Comparison of ENCODE assay signal across 14 cellular contexts in genomic region chr3:149145361-149145760, GRCh38. TPM values are rescaled to one million over a fixed set of nuclear protein-coding genes. Genes with fewer than 3 reads are reported as not detected.
DNase-seq lines count a peak whose midpoint lies in the region; ATAC-seq, FAIRE-seq and TF ChIP-seq lines count a peak whose summit lies in the region.
"Had no signal": no experiment of that assay in that cellular context is flagged by ENCODE, and none has a peak within 500 bp of the region (broad histone marks: within the 10 kb centered on the region; RNA-seq: fewer than 3 reads in every experiment).

No MANE protein-coding gene starts in this region.

- no peak for DNase-seq in right lobe of liver
- DNase-seq in HepG2 (ENCODE audit: low spot score): no peak
- no peak for DNase-seq in MM.1S
- no peak for DNase-seq in K562 (ENCODE audit: extremely low read depth in 1 of 4, low spot score in 3 of 4)
- DNase-seq in upper lobe of right lung: no peak
- DNase-seq in activated gamma-delta T cell (lab: John Stamatoyannopoulos, UW): no peak
- DNase-seq: activated CD8-positive, alpha-beta memory T cell treated with anti-CD3 and anti-CD28 coated beads for 24 hours; brain microvascular endothelial cell; effector CD4-positive, alpha-beta T cell; mesenchymal stem cell; NCI-H187 treated with DMSO at 0.1 percent for 48 hours; SJCRH30 had no signal

- no peaks in the 10 kb centered on the region for H3K79me2 ChIP-seq in HepG2 (ENCODE audit: insufficient read depth, low read length)
- no peaks in the 10 kb centered on the region for H3K79me2 ChIP-seq in MM.1S (ENCODE audit: low read length)
- no peaks in the 10 kb centered on the region for H3K79me2 ChIP-seq in K562 (ENCODE audit: control insufficient read depth, insufficient read depth, low read length)

- CTCF ChIA-PET in HepG2 (lab: Yijun Ruan, JAX; ENCODE audit: low intra/inter-chr PET ratio, low total read pairs): no interaction called here
- CTCF ChIA-PET in K562 (lab: Yijun Ruan, JAX; ENCODE audit: low intra/inter-chr PET ratio): no interaction called here

- no peaks in the 10 kb centered on the region for H3K9me1 ChIP-seq in K562 (ENCODE audit: control insufficient read depth, insufficient read depth, low read length)

- H3K4me3 ChIP-seq in right lobe of liver: no peak overlapping the region
- H3K4me3 ChIP-seq in HepG2 (replicated peaks in 1 of 3; ENCODE audit: insufficient read depth in 1 of 3, low read depth in 2 of 3, low read length in 3 of 3): no peak overlapping the region
- H3K4me3 ChIP-seq in MM.1S (ENCODE audit: low read length): no peak overlapping the region
- H3K4me3 ChIP-seq in K562: no peak overlapping the region
- H3K4me3 ChIP-seq in upper lobe of right lung: no peak overlapping the region
- H3K4me3 ChIP-seq: SJCRH30 had no signal

- H4K20me1 ChIP-seq in HepG2 (ENCODE audit: insufficient read depth, low read length) (no peaks in the 10 kb centered on the region), MM.1S (ENCODE audit: insufficient read depth, low read length) (no peaks in the 10 kb centered on the region), K562 (replicated peaks; ENCODE audit: control insufficient read depth, insufficient read depth, low read length) (no peaks in the 10 kb centered on the region)

- TF ChIP-seq CTCF in right lobe of liver (IDR thresholded peaks at IDR 0.05) (no peak), HepG2 (CRISPR knock-in tag; IDR thresholded peaks at IDR 0.05) (no peak), MM.1S (IDR thresholded peaks at IDR 0.05; ENCODE audit: low read length) (no peak), K562 (IDR thresholded peaks at IDR 0.05 in 2 of 3, conservative IDR thresholded peaks at IDR 0.05 in 1 of 3; ENCODE audit: insufficient read depth in 2 of 3, low read depth in 1 of 3, low read length in 3 of 3) (no peak), upper lobe of right lung (IDR thresholded peaks at IDR 0.05) (no peak)

- TF ChIP-seq RAD21 in HepG2 (CRISPR knock-in tag; IDR thresholded peaks at IDR 0.05): no peak
- no peak for TF ChIP-seq RAD21 in K562 (CRISPR knock-in tag; conservative IDR thresholded peaks at IDR 0.05 in 1 of 2, IDR thresholded peaks at IDR 0.05 in 1 of 2)

- no peak overlapping the region for H2AFZ ChIP-seq in HepG2 (ENCODE audit: low read length)
- H2AFZ ChIP-seq in MM.1S (ENCODE audit: low read length): no peak overlapping the region
- H2AFZ ChIP-seq in K562 (ENCODE audit: low read depth, low read length): no peak overlapping the region

- ATAC-seq in right lobe of liver: peak in 3 of 4 donors; percentile 20 to 65 (median 46)
- ATAC-seq in HepG2: no peak
- no peak for ATAC-seq in K562
- peak; percentile 73 for ATAC-seq in upper lobe of right lung
- no peak for ATAC-seq in HG02798 (IDR thresholded peaks at IDR 0.05; ENCODE audit: poor library complexity, unreplicated experiment)
- no peak for ATAC-seq in GM21526 (IDR thresholded peaks at IDR 0.05; ENCODE audit: low FRiP score, unreplicated experiment)

- H3K4me1 ChIP-seq in right lobe of liver: no peaks in the 10 kb centered on the region
- no peaks in the 10 kb centered on the region for H3K4me1 ChIP-seq in HepG2 (ENCODE audit: insufficient read depth, low read length)
- H3K4me1 ChIP-seq in MM.1S (ENCODE audit: low read length): peaks cover 19% of the 10 kb centered on the region
- no peaks in the 10 kb centered on the region for H3K4me1 ChIP-seq in K562 (replicated peaks in 1 of 2; ENCODE audit: control insufficient read depth in 2 of 2, insufficient read depth in 2 of 2, low read length in 2 of 2)
- H3K4me1 ChIP-seq in upper lobe of right lung: no peaks in the 10 kb centered on the region
- H3K4me1 ChIP-seq: SJCRH30 had no signal

- no peaks in the 10 kb centered on the region for H3K9me2 ChIP-seq in MM.1S (replicated peaks; ENCODE audit: insufficient read depth, low read length)

- H3K36me3 ChIP-seq in right lobe of liver: no peaks in the 10 kb centered on the region
- H3K36me3 ChIP-seq in HepG2 (replicated peaks in 1 of 2; ENCODE audit: control insufficient read depth in 1 of 2, insufficient read depth in 2 of 2, low read length in 2 of 2): peaks cover 5 to 16% of the 10 kb centered on the region in 2 experiments; a peak in 4 of 5 replicates
- no peaks in the 10 kb centered on the region for H3K36me3 ChIP-seq in MM.1S (replicated peaks; ENCODE audit: insufficient read depth, low read length)
- peaks cover 3% of the 10 kb centered on the region; the same call in 1 of the 3 replicates for H3K36me3 ChIP-seq in K562 (ENCODE audit: control insufficient read depth, insufficient read depth, low read length)
- peaks cover 39% of the 10 kb centered on the region for H3K36me3 ChIP-seq in upper lobe of right lung
- H3K36me3 ChIP-seq: brain microvascular endothelial cell, SJCRH30 had no signal

- intact Hi-C loops in right lobe of liver (cut with DNase I): no loop called here
- intact Hi-C loops in HepG2 (cut with micrococcal nuclease; ENCODE audit: unreplicated experiment): no loop called here
- intact Hi-C loops in K562 (cut with micrococcal nuclease): no loop called here
- intact Hi-C loops in upper lobe of right lung (cut with DNase I): no loop called here

- in situ Hi-C loops in HepG2 (cut with HindIII; ENCODE audit: extremely low pct_ligation_motif_present, low pct_unique_long_range_greater_than_20kb): no loop called here
- in situ Hi-C loops in K562 (cut with MboI): no loop called here

- H3K27me3 ChIP-seq in right lobe of liver (no peaks in the 10 kb centered on the region), HepG2 (ENCODE audit: control insufficient read depth in 1 of 2, insufficient read depth in 2 of 2, low read length in 2 of 2) (no peaks in the 10 kb centered on the region), MM.1S (replicated peaks; ENCODE audit: insufficient read depth, low read length) (no peaks in the 10 kb centered on the region), K562 (ENCODE audit: control insufficient read depth in 2 of 2, insufficient read depth in 2 of 2, low read length in 2 of 2) (no peaks in the 10 kb centered on the region), upper lobe of right lung (no peaks in the 10 kb centered on the region)
- H3K27me3 ChIP-seq: brain microvascular endothelial cell, SJCRH30 had no signal

- TF ChIP-seq EP300 in HepG2 (IDR thresholded peaks at IDR 0.05; ENCODE audit: low read depth in 2 of 2, low read length in 2 of 2) (no peak), HepG2 (CRISPR knock-in tag; IDR thresholded peaks at IDR 0.05; ENCODE audit: borderline replicate concordance) (no peak), K562 (IDR thresholded peaks at IDR 0.05; ENCODE audit: low read length) (no peak)

- H3F3A ChIP-seq in MM.1S (ENCODE audit: insufficient read depth, low read length): peaks cover 12% of the 10 kb centered on the region; the same call in 1 of the 2 replicates

- no peak for FAIRE-seq in HepG2 (lab: Jason Lieb, UNC)
- FAIRE-seq in K562 (lab: Jason Lieb, UNC): peak; percentile 32

- H3K9me3 ChIP-seq in right lobe of liver: no peaks in the 10 kb centered on the region
- H3K9me3 ChIP-seq in HepG2 (ENCODE audit: low read length): no peaks in the 10 kb centered on the region
- no peaks in the 10 kb centered on the region for H3K9me3 ChIP-seq in MM.1S (replicated peaks; ENCODE audit: insufficient read depth, low read length)
- H3K9me3 ChIP-seq in K562 (replicated peaks; ENCODE audit: control insufficient read depth, insufficient read depth, low read depth, low read length): no peaks in the 10 kb centered on the region
- H3K9me3 ChIP-seq in upper lobe of right lung: no peaks in the 10 kb centered on the region
- H3K9me3 ChIP-seq: SJCRH30 had no signal

- POLR2A ChIA-PET in HepG2 (lab: Yijun Ruan, JAX) (no interaction called here), K562 (lab: Yijun Ruan, JAX) (no interaction called here)

- TF ChIP-seq POLR2A in right lobe of liver (IDR thresholded peaks at IDR 0.05) (peak; percentile 12), HepG2 (IDR thresholded peaks at IDR 0.05; ENCODE audit: insufficient read depth in 1 of 2, low read depth in 2 of 2, low read length in 2 of 2) (no peak), K562 (conservative IDR thresholded peaks at IDR 0.05) (no peak)

- no peak overlapping the region for H3K9ac ChIP-seq in HepG2 (ENCODE audit: insufficient read depth, low read depth, low read length)
- H3K9ac ChIP-seq in MM.1S (ENCODE audit: low read length): no peak overlapping the region
- no peak overlapping the region for H3K9ac ChIP-seq in K562 (ENCODE audit: insufficient read depth in 1 of 2, low read depth in 2 of 2, low read length in 2 of 2)

- WGBS in right lobe of liver (ENCODE audit: insufficient coverage, low coverage, low lambda C conversion rate, missing lambda C conversion rate): 77% methylated on average over 2 of the region's 2 CpGs
- WGBS in HepG2 (ENCODE audit: low lambda C conversion rate): 100% methylated on average over 2 of the region's 2 CpGs
- WGBS in K562 (ENCODE audit: insufficient coverage, low coverage, missing lambda C conversion rate): 11% methylated on average over 2 of the region's 2 CpGs

- H3K27ac ChIP-seq in right lobe of liver (no peak overlapping the region), HepG2 (ENCODE audit: extremely low read length, insufficient read depth, low read length) (no peak overlapping the region), MM.1S (ENCODE audit: low read length) (peak overlapping the region; percentile 40; the same call in 1 of the 2 replicates), K562 (ENCODE audit: extremely low read depth, low read depth, low read length) (no peak overlapping the region), upper lobe of right lung (no peak overlapping the region)
- H3K27ac ChIP-seq: brain microvascular endothelial cell, SJCRH30 had no signal

- H3K4me2 ChIP-seq in HepG2 (ENCODE audit: low read depth, low read length) (no peak overlapping the region), MM.1S (ENCODE audit: low read depth, low read length) (no peak overlapping the region; the same call in 1 of the 2 replicates), K562 (ENCODE audit: insufficient read depth, low read length) (no peak overlapping the region)

- BruUV-seq in HepG2 (replicated peaks; lab: Mats Ljungman, UMichigan): no TSS peak
- no TSS peak for BruUV-seq in K562 (replicated peaks; lab: Mats Ljungman, UMichigan)

RNA-seq across cellular contexts. Expression of gene HPS3, which starts 15.9 kb away (rescaled TPM):
- total RNA-seq in right lobe of liver: 1 to 10 TPM; 4.2 to 8.5 (median 6.3) TPM
- 18.9 and 23.6 TPM in 2 replicates for total RNA-seq in HepG2 (2016; rRNA removed; fragmentation: Illumina TruSeq; extraction: Trizol)
- total RNA-seq in HepG2 (2016; cell fraction: cytosol; rRNA removed; fragmentation: Illumina TruSeq; extraction: Trizol; ENCODE audit: low read depth): 3.7 and 4.1 TPM in 2 replicates
- total RNA-seq in HepG2 (2016; cell fraction: insoluble cytoplasmic fraction; rRNA removed; fragmentation: Illumina TruSeq; extraction: Trizol): 18.6 and 23.4 TPM in 2 replicates
- 11.2 and 11.3 TPM in 2 replicates for total RNA-seq in HepG2 (2016; cell fraction: membrane; rRNA removed; fragmentation: Illumina TruSeq; extraction: Trizol)
- total RNA-seq in HepG2 (2016; cell fraction: nucleus; rRNA removed; fragmentation: Illumina TruSeq; extraction: Trizol): 12.3 and 14.7 TPM in 2 replicates
- polyA plus RNA-seq in HepG2 (2011; rRNA removed): 8.7 and 9.5 TPM in 2 replicates
- polyA plus RNA-seq in HepG2 (2011; cell fraction: cytosol; rRNA removed): 6.2 and 7.7 TPM in 2 replicates
- polyA plus RNA-seq in HepG2 (2011; cell fraction: nucleus; rRNA removed): 8.2 and 10.9 TPM in 2 replicates
- polyA plus RNA-seq in HepG2 (2012): 14.4 and 16.1 TPM in 2 replicates
- polyA plus RNA-seq in HepG2 (2016; cell fraction: cytosol; fragmentation: Illumina TruSeq; extraction: Trizol; ENCODE audit: low read depth): 4.9 and 5.6 TPM in 2 replicates
- polyA plus RNA-seq in HepG2 (2016; cell fraction: insoluble cytoplasmic fraction; fragmentation: Illumina TruSeq; extraction: Trizol; ENCODE audit: low read depth): 22.4 and 24.1 TPM in 2 replicates
- polyA plus RNA-seq in HepG2 (2016; cell fraction: membrane; fragmentation: Illumina TruSeq; extraction: Trizol; ENCODE audit: low read depth): 5.6 and 8.1 TPM in 2 replicates
- 17.3 and 20.8 TPM in 2 replicates for polyA plus RNA-seq in HepG2 (2016; cell fraction: nucleus; fragmentation: Illumina TruSeq; extraction: Trizol; ENCODE audit: insufficient read depth, low read depth)
- 9.6 and 24.5 TPM in 2 replicates for polyA minus RNA-seq in HepG2 (2011; rRNA and poly(A)+ RNA removed; ENCODE audit: low replicate concordance)
- polyA minus RNA-seq in HepG2 (2011; cell fraction: cytosol; rRNA and poly(A)+ RNA removed): 7.7 and 8.5 TPM in 2 replicates
- 26.1 and 27.8 TPM in 2 replicates for polyA minus RNA-seq in HepG2 (2011; cell fraction: nucleus; rRNA and poly(A)+ RNA removed)
- total RNA-seq in K562 (2011; cell fraction: chromatin; rRNA removed; ENCODE audit: low replicate concordance): 7.6 and 14.6 TPM in 2 replicates
- 3.9 and 4.3 TPM in 2 replicates for total RNA-seq in K562 (2011; cell fraction: nucleolus; rRNA removed)
- total RNA-seq in K562 (2011; cell fraction: nucleoplasm; rRNA removed): 6.6 and 9.9 TPM in 2 replicates
- 5.2 and 5.3 TPM in 2 replicates for total RNA-seq in K562 (2014; rRNA removed)
- total RNA-seq in K562 (2014; rRNA removed; fragmentation: Illumina TruSeq; extraction: Trizol): 7.6 and 9.3 TPM in 2 replicates
- total RNA-seq in K562 (2015; rRNA removed; fragmentation: Illumina TruSeq; extraction: Trizol): 9.6 and 11.3 TPM in 2 replicates
- total RNA-seq in K562 (2021): 6.8 and 7.2 TPM in 2 replicates
- 9.7 and 11.6 TPM in 2 replicates for polyA plus RNA-seq in K562 (2011; rRNA removed)
- polyA plus RNA-seq in K562 (2011; cell fraction: cytosol; rRNA removed): 6.7 and 8.9 TPM in 2 replicates
- 5.8 and 12.1 TPM in 2 replicates for polyA plus RNA-seq in K562 (2011; cell fraction: nucleus; rRNA removed)
- 7.9 and 12.8 TPM in 2 replicates for polyA plus RNA-seq in K562 (2012)
- 7.0 and 8.9 TPM in 2 replicates for polyA plus RNA-seq in K562 (2014; fragmentation: Illumina TruSeq; extraction: Trizol)
- 1 to 10 TPM; 1.2 to 2.1 TPM for polyA plus RNA-seq in K562 (2014; fragmentation: Nextera tagmentation; extraction: Ambion mirVana)
- 7.7 and 9.5 TPM in 2 replicates for polyA plus RNA-seq in K562 (2014; rRNA removed)
- polyA minus RNA-seq in K562 (2011; rRNA and poly(A)+ RNA removed): 12.8 and 13.9 TPM in 2 replicates
- polyA minus RNA-seq in K562 (2011; cell fraction: cytosol; rRNA and poly(A)+ RNA removed): 3.9 and 5.6 TPM in 2 replicates
- 5.9 and 13.6 TPM in 2 replicates for polyA minus RNA-seq in K562 (2011; cell fraction: nucleus; rRNA and poly(A)+ RNA removed)
- 19.9 TPM for total RNA-seq in upper lobe of right lung

RNA-seq across cellular contexts. Expression of gene HLTF, which starts 59.0 kb away (rescaled TPM):
- total RNA-seq in right lobe of liver: 10 to 100 TPM; 10.5 to 14.6 (median 12.3) TPM
- total RNA-seq in HepG2 (2016; rRNA removed; fragmentation: Illumina TruSeq; extraction: Trizol): 22.9 and 39.8 TPM in 2 replicates
- 2.1 and 3.1 TPM in 2 replicates for total RNA-seq in HepG2 (2016; cell fraction: cytosol; rRNA removed; fragmentation: Illumina TruSeq; extraction: Trizol; ENCODE audit: low read depth)
- 22.9 and 39.1 TPM in 2 replicates for total RNA-seq in HepG2 (2016; cell fraction: insoluble cytoplasmic fraction; rRNA removed; fragmentation: Illumina TruSeq; extraction: Trizol)
- total RNA-seq in HepG2 (2016; cell fraction: membrane; rRNA removed; fragmentation: Illumina TruSeq; extraction: Trizol): 3.9 and 4.4 TPM in 2 replicates
- total RNA-seq in HepG2 (2016; cell fraction: nucleus; rRNA removed; fragmentation: Illumina TruSeq; extraction: Trizol): 22.1 and 23.0 TPM in 2 replicates
- polyA plus RNA-seq in HepG2 (2011; rRNA removed): 8.4 and 12.0 TPM in 2 replicates
- polyA plus RNA-seq in HepG2 (2011; cell fraction: cytosol; rRNA removed): 3.7 and 5.6 TPM in 2 replicates
- 8.3 and 10.1 TPM in 2 replicates for polyA plus RNA-seq in HepG2 (2011; cell fraction: nucleus; rRNA removed)
- 11.4 and 13.4 TPM in 2 replicates for polyA plus RNA-seq in HepG2 (2012)
- 0.24 and 0.36 TPM in 2 replicates for polyA plus RNA-seq in HepG2 (2016; cell fraction: cytosol; fragmentation: Illumina TruSeq; extraction: Trizol; ENCODE audit: low read depth)
- 18.8 and 19.2 TPM in 2 replicates for polyA plus RNA-seq in HepG2 (2016; cell fraction: insoluble cytoplasmic fraction; fragmentation: Illumina TruSeq; extraction: Trizol; ENCODE audit: low read depth)
- polyA plus RNA-seq in HepG2 (2016; cell fraction: membrane; fragmentation: Illumina TruSeq; extraction: Trizol; ENCODE audit: low read depth): 0.94 and 1.2 TPM in 2 replicates
- polyA plus RNA-seq in HepG2 (2016; cell fraction: nucleus; fragmentation: Illumina TruSeq; extraction: Trizol; ENCODE audit: insufficient read depth, low read depth): 19.3 and 20.9 TPM in 2 replicates
- 10.1 and 40.5 TPM in 2 replicates for polyA minus RNA-seq in HepG2 (2011; rRNA and poly(A)+ RNA removed; ENCODE audit: low replicate concordance)
- polyA minus RNA-seq in HepG2 (2011; cell fraction: cytosol; rRNA and poly(A)+ RNA removed): 15.8 and 18.4 TPM in 2 replicates
- 31.4 and 39.4 TPM in 2 replicates for polyA minus RNA-seq in HepG2 (2011; cell fraction: nucleus; rRNA and poly(A)+ RNA removed)
- 34.1 and 102 TPM in 2 replicates for total RNA-seq in K562 (2011; cell fraction: chromatin; rRNA removed; ENCODE audit: low replicate concordance)
- 12.7 and 13.9 TPM in 2 replicates for total RNA-seq in K562 (2011; cell fraction: nucleolus; rRNA removed)
- total RNA-seq in K562 (2011; cell fraction: nucleoplasm; rRNA removed): 31.1 and 43.9 TPM in 2 replicates
- 45.9 and 52.4 TPM in 2 replicates for total RNA-seq in K562 (2014; rRNA removed)
- 82.4 and 88.6 TPM in 2 replicates for total RNA-seq in K562 (2014; rRNA removed; fragmentation: Illumina TruSeq; extraction: Trizol)
- total RNA-seq in K562 (2015; rRNA removed; fragmentation: Illumina TruSeq; extraction: Trizol): 59.5 and 64.3 TPM in 2 replicates
- 74.4 and 76.4 TPM in 2 replicates for total RNA-seq in K562 (2021)
- polyA plus RNA-seq in K562 (2011; rRNA removed): 35.8 and 41.5 TPM in 2 replicates
- polyA plus RNA-seq in K562 (2011; cell fraction: cytosol; rRNA removed): 10.0 and 15.5 TPM in 2 replicates
- 33.1 and 38.5 TPM in 2 replicates for polyA plus RNA-seq in K562 (2011; cell fraction: nucleus; rRNA removed)
- polyA plus RNA-seq in K562 (2012): 21.5 and 35.4 TPM in 2 replicates
- 43.0 and 50.4 TPM in 2 replicates for polyA plus RNA-seq in K562 (2014; fragmentation: Illumina TruSeq; extraction: Trizol)
- 10 to 100 TPM; 35.1 to 37.3 TPM for polyA plus RNA-seq in K562 (2014; fragmentation: Nextera tagmentation; extraction: Ambion mirVana)
- polyA plus RNA-seq in K562 (2014; rRNA removed): 40.8 and 42.4 TPM in 2 replicates
- 55.0 and 66.2 TPM in 2 replicates for polyA minus RNA-seq in K562 (2011; rRNA and poly(A)+ RNA removed)
- polyA minus RNA-seq in K562 (2011; cell fraction: cytosol; rRNA and poly(A)+ RNA removed): 23.7 and 30.4 TPM in 2 replicates
- 29.4 and 60.6 TPM in 2 replicates for polyA minus RNA-seq in K562 (2011; cell fraction: nucleus; rRNA and poly(A)+ RNA removed)
- total RNA-seq in upper lobe of right lung: 20.0 TPM

Comparison
In these comparisons a context has a peak if more than half of its experiments do, and no peak if none do; other contexts are left out.
1. ATAC-seq: peak in right lobe of liver (3 of 4) and upper lobe of right lung (single experiment); none in HepG2 (single experiment), K562 (single experiment), HG02798 (single experiment) and GM21526 (single experiment).